In the genomic region with DNA sequence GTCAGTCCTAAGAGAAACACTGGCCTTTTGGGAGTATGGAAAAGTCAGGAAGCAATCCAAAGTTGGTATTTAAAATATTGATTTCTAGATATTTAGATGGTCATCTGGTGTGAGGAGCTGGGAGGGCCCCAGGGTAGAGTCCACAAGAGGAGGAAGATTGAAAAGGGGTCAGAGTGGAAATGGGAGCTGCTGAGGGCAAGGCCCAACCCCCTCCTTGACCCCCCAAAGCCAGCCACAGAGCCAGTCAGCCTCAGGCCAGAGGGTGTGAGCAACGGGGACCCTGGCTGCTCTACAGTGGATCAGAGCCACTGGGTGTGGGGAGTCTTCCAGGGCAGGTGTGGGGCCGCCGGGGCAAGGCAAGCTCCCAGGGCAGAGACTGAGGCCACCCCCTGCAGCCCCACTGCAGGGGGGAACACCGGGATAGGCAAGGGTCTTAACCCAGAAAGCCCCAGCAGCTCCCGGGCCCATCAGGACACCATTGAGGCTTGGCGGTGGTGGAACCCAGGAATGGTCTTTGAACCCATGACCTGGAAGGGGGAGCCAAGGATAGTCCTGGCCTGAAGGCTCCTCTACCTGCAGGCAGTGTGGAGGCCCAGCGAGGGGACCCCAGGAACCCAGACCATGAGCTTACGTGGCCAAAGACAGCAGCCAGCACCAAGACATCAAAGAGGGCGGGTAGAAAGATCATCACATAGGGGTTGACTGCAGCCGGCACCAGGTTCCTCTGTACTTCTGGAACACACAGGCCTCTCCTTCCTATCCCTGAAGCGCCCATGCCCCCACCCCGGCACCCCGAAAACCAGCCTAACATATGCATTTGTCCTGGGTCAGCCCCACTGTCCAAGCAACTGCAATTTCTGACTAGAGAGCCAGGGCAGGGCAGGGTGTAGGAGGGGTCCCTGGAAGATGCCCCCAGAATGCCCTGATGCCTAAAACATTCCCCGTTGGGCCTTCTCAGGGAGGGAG, we compare ENCODE assay signal across 9 cellular contexts. TPM values are rescaled to one million over a fixed set of nuclear protein-coding genes. Genes with fewer than 3 reads are reported as not detected.
DNase-seq lines count a peak whose midpoint lies in the region; TF ChIP-seq lines count a peak whose summit lies in the region.
"Not testable (repeated sequence)": the region's sequence is repeated elsewhere in the genome, so short reads cannot be mapped to it uniquely, and the experiment has no call there.
"Had no signal": no experiment of that assay in that cellular context is flagged by ENCODE, and none has a peak within 500 bp of the region (broad histone marks: within the 10 kb centered on the region; RNA-seq: fewer than 3 reads in every experiment).

No MANE protein-coding gene starts in this region.

- H4K8ac ChIP-seq in H9 (replicated peaks; ENCODE audit: insufficient read length, low read depth, low read length), result not testable (repeated sequence)

- H3K27ac Mint-ChIP-seq in H9, result peak overlapping the region in 1 of 3 experiments; percentile 97; a peak in 2 of 7 replicates
- not testable (repeated sequence) for H3K27ac Mint-ChIP-seq in endodermal cell

- H3K9me3 Mint-ChIP-seq in H9, endodermal cell: not testable (repeated sequence)

- H2BK20ac ChIP-seq in H9 (ENCODE audit: low read depth, low read length, poor library complexity, severe bottlenecking), result not testable (repeated sequence)

- not testable (repeated sequence) for H3K23ac ChIP-seq in H9 (ENCODE audit: insufficient read length, low read depth, low read length)

- not testable (repeated sequence) for H4K5ac ChIP-seq in H9 (ENCODE audit: insufficient read length, low read depth, low read length)

- H3T11ph ChIP-seq in H9 (ENCODE audit: low read length), result not testable (repeated sequence)

- H4K20me1 ChIP-seq in H9 (ENCODE audit: control insufficient read depth, insufficient read depth, insufficient read length), result not testable (repeated sequence)

- not testable (repeated sequence) for H3K27me3 ChIP-seq in H9 (ENCODE audit: insufficient read depth, low read length); endodermal cell (ENCODE audit: control insufficient read depth, insufficient read depth, low read length, poor library complexity, severe bottlenecking); liver (ENCODE audit: control insufficient read depth in 4 of 4, insufficient read depth in 4 of 4, low read length in 3 of 4)

- not testable (repeated sequence) for H2AFZ ChIP-seq in H9 (ENCODE audit: low read length)

- H3K4me3 ChIP-seq in endodermal cell (ENCODE audit: low read length); liver (ENCODE audit: low read depth in 1 of 3, low read length in 3 of 3): not testable (repeated sequence)

- peaks cover 15 to 19% of the 10 kb centered on the region in 2 experiments for H3K4me1 Mint-ChIP-seq in H9
- H3K4me1 Mint-ChIP-seq in endodermal cell, result not testable (repeated sequence)

- not testable (repeated sequence) for H3K18ac ChIP-seq in H9 (ENCODE audit: insufficient read length, low read depth, low read length)

- not testable (repeated sequence) for H2BK120ac ChIP-seq in H9 (ENCODE audit: low read depth, low read length, poor library complexity, severe bottlenecking)

- H3K27me3 Mint-ChIP-seq in H9 (ENCODE audit: low read depth); endodermal cell (ENCODE audit: insufficient read depth): not testable (repeated sequence)

- WGBS in H9 (ENCODE audit: extremely low coverage, insufficient read length, low lambda C conversion rate), result no CpG with 5 or more reads among the region's 14 CpGs
- WGBS in endodermal cell (ENCODE audit: insufficient coverage in 1 of 2, insufficient read length in 1 of 2), 2 experiments, result 81 to 92% methylated on average over 4 to 13 of the region's 14 CpGs
- WGBS in liver, result 89% methylated on average over 14 of the region's 14 CpGs

- not testable (repeated sequence) for H3K9me3 ChIP-seq in H9 (ENCODE audit: control insufficient read depth, low read depth, low read length); endodermal cell (ENCODE audit: control insufficient read depth, low read length); liver (ENCODE audit: control insufficient read depth in 4 of 4, low read length in 3 of 4)

- not testable (repeated sequence) for H2BK12ac ChIP-seq in H9 (ENCODE audit: insufficient read length, low read depth, low read length)

- H3K56ac ChIP-seq in H9 (ENCODE audit: insufficient read length, low read depth, low read length), result not testable (repeated sequence)

- H3K4ac ChIP-seq in H9 (ENCODE audit: low read depth, low read length), result not testable (repeated sequence)

- H3K4me1 ChIP-seq in H9 (ENCODE audit: insufficient read depth, low read length); endodermal cell (ENCODE audit: control insufficient read depth, insufficient read depth, low read length): not testable (repeated sequence)
- peaks cover 5 to 16% (median 8%) of the 10 kb centered on the region in 4 donors for H3K4me1 ChIP-seq in liver (ENCODE audit: control insufficient read depth in 4 of 4, insufficient read depth in 4 of 4, low read length in 3 of 4)

- H2BK5ac ChIP-seq in H9 (ENCODE audit: insufficient read length, low read length), result not testable (repeated sequence)

- not testable (repeated sequence) for TF ChIP-seq CTCF in H9 (conservative IDR thresholded peaks at IDR 0.05); endodermal cell (conservative IDR thresholded peaks at IDR 0.05); liver (IDR thresholded peaks at IDR 0.05; ENCODE audit: low read depth, low read length, missing input control)

- not testable (repeated sequence) for H3K36me3 Mint-ChIP-seq in H9 (ENCODE audit: insufficient read depth in 1 of 3, low read depth in 3 of 3); endodermal cell (ENCODE audit: low read depth)

- not testable (repeated sequence) for H2AK5ac ChIP-seq in H9 (ENCODE audit: insufficient read length, low read length)

- peak overlapping the region; percentile 57; the same call in 1 of the 2 replicates for H3K14ac ChIP-seq in H9 (ENCODE audit: insufficient read depth, low read length)

- not testable (repeated sequence) for H3K36me3 ChIP-seq in endodermal cell (ENCODE audit: control insufficient read depth, insufficient read depth, low read length); liver (ENCODE audit: control insufficient read depth in 4 of 4, insufficient read depth in 3 of 4, low read depth in 1 of 4, low read length in 3 of 4)

- TF ChIP-seq RAD21 in liver (IDR thresholded peaks at IDR 0.05), result not testable (repeated sequence)

- H3K79me2 ChIP-seq in H9 (ENCODE audit: insufficient read depth, low read length), result not testable (repeated sequence)

- not testable (repeated sequence) for H3K79me1 ChIP-seq in H9 (ENCODE audit: insufficient read depth, low read depth, low read length, poor library complexity, severe bottlenecking)

- not testable (repeated sequence) for H3K23me2 ChIP-seq in H9 (ENCODE audit: insufficient read length, low read depth, low read length, poor library complexity, severe bottlenecking)

- not testable (repeated sequence) for H3K4me3 Mint-ChIP-seq in H9, endodermal cell

- intact Hi-C loops in posterior vena cava (cut with DNase I), result loop anchor here in 1 of 2 donors (5.0 kb wide), 1 partner anchor 1132 kb away; no protein-coding TSS in a partner anchor

- not testable (repeated sequence) for H3K9ac ChIP-seq in H9 (ENCODE audit: extremely low read depth, insufficient read length, low read length); endodermal cell (ENCODE audit: extremely low read depth, low read length, poor library complexity, severe bottlenecking); liver (ENCODE audit: low read depth in 1 of 2, low read length in 2 of 2)

- H4K91ac ChIP-seq in H9 (ENCODE audit: insufficient read length, low read depth, low read length), result not testable (repeated sequence)

- not testable (repeated sequence) for H3K4me2 ChIP-seq in H9 (ENCODE audit: insufficient read depth, insufficient read length, low read length)

- not testable (repeated sequence) for DNase-seq in H9
- DNase-seq in activated CD8-positive, alpha-beta memory T cell treated with anti-CD3 and anti-CD28 coated beads for 24 hours, result peak; percentile 40
- peak; percentile 26 for DNase-seq in endodermal cell
- DNase-seq in mesenteric fat pad (ENCODE audit: low spot score), result peak; percentile 79
- DNase-seq in posterior vena cava (ENCODE audit: low spot score), result peak; percentile 54
- peak; percentile 7 for DNase-seq in stimulated activated CD8-positive, alpha-beta memory T cell treated with anti-CD3 and anti-CD28 coated beads, Interleukin-4, amount 100 ng/mL, for 48 hours

- H3K27ac ChIP-seq in H9 (ENCODE audit: insufficient read length, low read depth, low read length); endodermal cell (ENCODE audit: low read depth, low read length); liver (ENCODE audit: low read depth in 1 of 2, low read length in 2 of 2): not testable (repeated sequence)

- H2BK15ac ChIP-seq in H9 (ENCODE audit: low read depth, low read length), result not testable (repeated sequence)

TF ChIP-seq in liver, 16 proteins besides CTCF, POLR2A, EP300 and RAD21:
- peak; percentile 20 to 30 for TF ChIP-seq HNF4A (conservative IDR thresholded peaks at IDR 0.05)
TF ChIP-seq in liver: peak in this region for 1; not testable (repeated sequence) for 15.

RNA-seq across cellular contexts. Expression of a gene that starts 51.3 kb away (rescaled TPM):
- total RNA-seq in H9 (2021), result 2.0 and 2.1 TPM in 2 replicates
- total RNA-seq in endodermal cell, result 1 to 10 TPM; 1.8 to 3.3 TPM
- polyA plus RNA-seq in endodermal cell (2013, experiment 1 of 2), result 3.4 TPM
- polyA plus RNA-seq in endodermal cell (2013, experiment 2 of 2), result 3.3 TPM
- 1 to 10 TPM; 1.2 to 1.5 TPM for total RNA-seq in liver
- under 1 TPM; 0.07 to 0.36 TPM for polyA plus RNA-seq in liver
- 105 TPM for total RNA-seq in mesenteric fat pad
- total RNA-seq in posterior vena cava, result 100 to 1,000 TPM in 1 of 2 donors, 10 to 100 TPM in 1; 90.4 to 134 TPM
- total RNA-seq: CD4-positive, CD25-positive, alpha-beta regulatory T cell; CD8-positive, alpha-beta T cell had no signal
- polyA plus RNA-seq: CD4-positive, CD25-positive, alpha-beta regulatory T cell had no signal

Comparison
In these comparisons a context has a peak if more than half of its experiments do, and no peak if none do; other contexts are left out.
1. RNA of a gene that starts 51.3 kb away (total RNA-seq): 90.4 to 134 TPM in posterior vena cava and 105 TPM in mesenteric fat pad (single experiment); 1.8 to 3.3 TPM in endodermal cell, 2.0 to 2.1 TPM in H9 and 1.2 to 1.5 TPM in liver; every median in the first group is over 10 times any median in the second.